ENCODE assay signal across 13 cellular contexts in the genomic region with DNA sequence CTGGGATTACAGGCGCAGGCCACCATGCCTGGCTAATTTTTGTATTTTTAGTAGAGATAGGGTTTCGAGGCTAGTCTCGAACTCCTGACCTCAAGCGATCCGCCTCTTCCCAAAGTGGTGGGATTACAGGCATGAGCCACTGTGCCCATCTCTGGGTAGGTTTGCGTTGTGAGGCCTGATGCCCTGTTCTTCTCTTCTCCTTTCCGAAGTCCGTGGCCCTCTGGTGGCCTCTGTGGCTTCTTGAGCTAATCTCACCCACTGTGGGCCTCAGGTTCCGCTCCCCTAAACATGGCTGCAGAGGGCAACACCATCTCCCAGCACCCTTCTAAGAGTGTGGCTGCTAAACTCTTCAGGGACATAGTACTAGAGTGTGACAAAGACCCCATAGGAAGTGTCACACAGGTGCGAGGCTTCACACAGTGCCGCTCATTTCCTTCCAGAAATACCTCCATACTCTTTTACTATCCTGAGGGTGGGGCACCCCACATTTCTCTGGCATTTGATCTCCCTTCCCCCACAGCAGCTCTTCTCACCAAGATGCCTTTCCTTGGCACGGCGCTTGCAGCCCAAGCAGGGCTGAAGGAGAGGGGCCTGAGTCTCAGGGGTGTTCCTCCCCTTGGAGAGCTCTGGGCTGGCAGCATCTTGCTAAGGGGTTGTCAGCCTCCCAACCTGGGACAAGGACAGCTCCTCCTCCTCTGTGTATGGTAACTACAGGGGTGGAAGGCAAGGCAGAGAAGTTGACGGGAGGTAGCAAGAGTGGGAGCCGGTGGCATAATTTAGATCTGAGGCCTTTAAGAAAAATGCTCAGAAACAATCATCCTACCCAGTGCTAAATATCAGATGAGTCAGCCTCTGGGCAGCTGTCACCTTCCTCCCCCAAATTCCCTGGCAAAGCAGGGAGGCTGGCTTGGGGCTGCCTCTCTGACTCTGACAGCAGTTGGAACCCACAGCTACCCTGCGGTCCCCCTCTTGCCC. TPM values are rescaled to one million over a fixed set of nuclear protein-coding genes. Genes with fewer than 3 reads are reported as not detected.
DNase-seq lines count a peak whose midpoint lies in the region; ATAC-seq, FAIRE-seq and TF ChIP-seq lines count a peak whose summit lies in the region.
"Had no signal": no experiment of that assay in that cellular context is flagged by ENCODE, and none has a peak within 500 bp of the region (broad histone marks: within the 10 kb centered on the region; RNA-seq: fewer than 3 reads in every experiment).

No MANE protein-coding gene starts in this region.

- CTCF ChIA-PET in HepG2 (lab: Yijun Ruan, JAX; ENCODE audit: low intra/inter-chr PET ratio, low total read pairs) = no interaction called here
- CTCF ChIA-PET in activated naive CD4-positive, alpha-beta T cell treated with anti-CD3 and anti-CD28 coated beads for 36 hours (lab: Charles Lee) = interaction anchor here (0.9 kb wide), 1 partner anchor 58 kb away, joined by 5 read pairs; no protein-coding TSS in a partner anchor

- no peak overlapping the region for H3K4me3 ChIP-seq in HepG2 (replicated peaks in 1 of 3; ENCODE audit: insufficient read depth in 1 of 3, low read depth in 2 of 3, low read length in 3 of 3)
- H3K4me3 ChIP-seq: gastroesophageal sphincter had no signal

- no peak overlapping the region for H3K4me2 ChIP-seq in HepG2 (ENCODE audit: low read depth, low read length)

- in situ Hi-C loops in HepG2 (cut with HindIII; ENCODE audit: extremely low pct_ligation_motif_present, low pct_unique_long_range_greater_than_20kb) = no loop called here

- no peak overlapping the region for H3K9ac ChIP-seq in HepG2 (ENCODE audit: insufficient read depth, low read depth, low read length)

- BruUV-seq in HepG2 (replicated peaks; lab: Mats Ljungman, UMichigan) = no TSS peak

- no peak for FAIRE-seq in HepG2 (lab: Jason Lieb, UNC)

- peaks cover 6% of the 10 kb centered on the region; the same call in 1 of the 2 replicates for H3K4me1 ChIP-seq in HepG2 (ENCODE audit: insufficient read depth, low read length)

- H2AFZ ChIP-seq in HepG2 (ENCODE audit: low read length) = no peak overlapping the region

- POLR2A ChIA-PET in HepG2 (lab: Yijun Ruan, JAX) = no interaction called here

- intact Hi-C loops in HepG2 (cut with micrococcal nuclease; ENCODE audit: unreplicated experiment) = no loop called here
- intact Hi-C loops in activated naive CD4-positive, alpha-beta T cell treated with anti-CD3 and anti-CD28 coated beads for 36 hours (cut with micrococcal nuclease) = no loop called here

- DNase-seq in Daoy (ENCODE audit: low read depth) = peak; percentile 79
- DNase-seq in RPMI7951 (ENCODE audit: low read depth) = peak; percentile 89
- DNase-seq in fibroblast of gingiva (ENCODE audit: low read depth) = peak; percentile 70
- DNase-seq in omental fat pad (ENCODE audit: low spot score) = no peak
- no peak for DNase-seq in HepG2 (ENCODE audit: low spot score)
- DNase-seq in activated naive CD4-positive, alpha-beta T cell treated with anti-CD3 and anti-CD28 coated beads for 36 hours = no peak
- DNase-seq: CD4-positive, CD25-positive, alpha-beta regulatory T cell; NCI-H526; stimulated activated naive CD8-positive, alpha-beta T cell treated with anti-CD3 and anti-CD28 coated beads, Interleukin-15, Interleukin-2, amounts not matched to agents 100 U/mL and 50 U/mL, for 24 hours; T-helper 1 cell had no signal

- no peaks in the 10 kb centered on the region for H3K36me3 Mint-ChIP-seq in activated naive CD4-positive, alpha-beta T cell treated with anti-CD3 and anti-CD28 coated beads for 36 hours (ENCODE audit: low read depth)

- H3K9me3 ChIP-seq in HepG2 (ENCODE audit: low read length) = no peaks in the 10 kb centered on the region
- H3K9me3 ChIP-seq: gastroesophageal sphincter had no signal

- no peak overlapping the region for H3K27ac ChIP-seq in HepG2 (ENCODE audit: extremely low read length, insufficient read depth, low read length)

- H3K27ac Mint-ChIP-seq in activated naive CD4-positive, alpha-beta T cell treated with anti-CD3 and anti-CD28 coated beads for 36 hours = no peak overlapping the region
- H3K27ac Mint-ChIP-seq: CD4-positive, CD25-positive, alpha-beta regulatory T cell had no signal

- H3K4me3 Mint-ChIP-seq in activated naive CD4-positive, alpha-beta T cell treated with anti-CD3 and anti-CD28 coated beads for 36 hours = no peak overlapping the region

- H4K20me1 ChIP-seq in HepG2 (ENCODE audit: insufficient read depth, low read length) = no peaks in the 10 kb centered on the region

- H3K79me2 ChIP-seq in HepG2 (ENCODE audit: insufficient read depth, low read length) = no peaks in the 10 kb centered on the region

- peaks cover 3% of the 10 kb centered on the region for H3K4me1 Mint-ChIP-seq in activated naive CD4-positive, alpha-beta T cell treated with anti-CD3 and anti-CD28 coated beads for 36 hours (ENCODE audit: low read depth)

- WGBS in HepG2 (ENCODE audit: low lambda C conversion rate) = 95% methylated on average over 16 of the region's 16 CpGs

- TF ChIP-seq POLR2A in HepG2 (IDR thresholded peaks at IDR 0.05; ENCODE audit: insufficient read depth in 1 of 2, low read depth in 2 of 2, low read length in 2 of 2) = no peak

- TF ChIP-seq CTCF in omental fat pad (IDR thresholded peaks at IDR 0.05) = no peak
- no peak for TF ChIP-seq CTCF in HepG2 (CRISPR knock-in tag; IDR thresholded peaks at IDR 0.05)

- ATAC-seq in omental fat pad (ENCODE audit: low FRiP score) = peak; percentile 81
- no peak for ATAC-seq in HepG2
- no peak for ATAC-seq in HG02884 (IDR thresholded peaks at IDR 0.05; ENCODE audit: unreplicated experiment)
- no peak for ATAC-seq in HG03139 (IDR thresholded peaks at IDR 0.05; ENCODE audit: unreplicated experiment)
- ATAC-seq: gastroesophageal sphincter; stimulated activated naive CD8-positive, alpha-beta T cell treated with anti-CD3 and anti-CD28 coated beads, Interleukin-15, Interleukin-2, amounts not matched to agents 100 U/mL and 50 U/mL, for 24 hours had no signal

- no peak for TF ChIP-seq RAD21 in HepG2 (CRISPR knock-in tag; IDR thresholded peaks at IDR 0.05)

- H3K27me3 ChIP-seq in HepG2 (ENCODE audit: control insufficient read depth in 1 of 2, insufficient read depth in 2 of 2, low read length in 2 of 2) = no peaks in the 10 kb centered on the region; a peak in 1 of 5 replicates

- TF ChIP-seq EP300 in HepG2 (IDR thresholded peaks at IDR 0.05; ENCODE audit: low read depth in 2 of 2, low read length in 2 of 2) (no peak), HepG2 (CRISPR knock-in tag; IDR thresholded peaks at IDR 0.05; ENCODE audit: borderline replicate concordance) (no peak)

- H3K9me3 Mint-ChIP-seq in activated naive CD4-positive, alpha-beta T cell treated with anti-CD3 and anti-CD28 coated beads for 36 hours = peaks cover 3% of the 10 kb centered on the region

- peaks cover 15% of the 10 kb centered on the region for H3K27me3 Mint-ChIP-seq in activated naive CD4-positive, alpha-beta T cell treated with anti-CD3 and anti-CD28 coated beads for 36 hours (ENCODE audit: low read depth)

- no peaks in the 10 kb centered on the region for H3K36me3 ChIP-seq in HepG2 (replicated peaks in 1 of 2; ENCODE audit: control insufficient read depth in 1 of 2, insufficient read depth in 2 of 2, low read length in 2 of 2)

RNA-seq across cellular contexts. Expression of a gene that starts 6.1 kb away (rescaled TPM):
- 146 and 189 TPM in 2 replicates for total RNA-seq in Daoy (2014; rRNA removed; shearing (Covaris generic))
- 949 and 1,053 TPM in 2 replicates for total RNA-seq in RPMI7951 (2014; rRNA removed; shearing (Covaris generic))
- total RNA-seq in omental fat pad (10 to 100 TPM; 12.0 to 71.5 (median 33.3) TPM), HepG2 (2016; rRNA removed; fragmentation: Illumina TruSeq; extraction: Trizol) (not detected in 2 replicates)
- not detected in 2 replicates for total RNA-seq in HepG2 (2016; cell fraction: cytosol; rRNA removed; fragmentation: Illumina TruSeq; extraction: Trizol; ENCODE audit: low read depth)
- not detected in 2 replicates for total RNA-seq in HepG2 (2016; cell fraction: insoluble cytoplasmic fraction; rRNA removed; fragmentation: Illumina TruSeq; extraction: Trizol)
- not detected in 2 replicates for total RNA-seq in HepG2 (2016; cell fraction: membrane; rRNA removed; fragmentation: Illumina TruSeq; extraction: Trizol)
- total RNA-seq in HepG2 (2016; cell fraction: nucleus; rRNA removed; fragmentation: Illumina TruSeq; extraction: Trizol) = not detected in 2 replicates
- not detected in 2 replicates for polyA plus RNA-seq in HepG2 (2011; rRNA removed)
- not detected in 2 replicates for polyA plus RNA-seq in HepG2 (2011; cell fraction: cytosol; rRNA removed)
- polyA plus RNA-seq in HepG2 (2011; cell fraction: nucleus; rRNA removed) = not detected in 2 replicates
- not detected in 2 replicates for polyA plus RNA-seq in HepG2 (2012)
- not detected in 2 replicates for polyA plus RNA-seq in HepG2 (2016; cell fraction: cytosol; fragmentation: Illumina TruSeq; extraction: Trizol; ENCODE audit: low read depth)
- not detected in 2 replicates for polyA plus RNA-seq in HepG2 (2016; cell fraction: insoluble cytoplasmic fraction; fragmentation: Illumina TruSeq; extraction: Trizol; ENCODE audit: low read depth)
- not detected in 2 replicates for polyA plus RNA-seq in HepG2 (2016; cell fraction: membrane; fragmentation: Illumina TruSeq; extraction: Trizol; ENCODE audit: low read depth)
- polyA plus RNA-seq in HepG2 (2016; cell fraction: nucleus; fragmentation: Illumina TruSeq; extraction: Trizol; ENCODE audit: insufficient read depth, low read depth) = not detected in 2 replicates
- polyA minus RNA-seq in HepG2 (2011; rRNA and poly(A)+ RNA removed; ENCODE audit: low replicate concordance) = 0.28 TPM in 1 of 2 replicates, not detected in the other
- not detected in 2 replicates for polyA minus RNA-seq in HepG2 (2011; cell fraction: cytosol; rRNA and poly(A)+ RNA removed)
- not detected in 2 replicates for polyA minus RNA-seq in HepG2 (2011; cell fraction: nucleus; rRNA and poly(A)+ RNA removed)
- under 1 TPM; 0.07 to 0.17 TPM for total RNA-seq in activated naive CD4-positive, alpha-beta T cell treated with anti-CD3 and anti-CD28 coated beads for 36 hours
- total RNA-seq: CD4-positive, CD25-positive, alpha-beta regulatory T cell had no signal
- polyA plus RNA-seq: CD4-positive, CD25-positive, alpha-beta regulatory T cell had no signal

RNA-seq across cellular contexts. Expression of a gene that starts 35.4 kb away (rescaled TPM):
- 0.27 and 0.51 TPM in 2 replicates for total RNA-seq in Daoy (2014; rRNA removed; shearing (Covaris generic))
- 0.24 and 0.49 TPM in 2 replicates for total RNA-seq in RPMI7951 (2014; rRNA removed; shearing (Covaris generic))
- total RNA-seq in omental fat pad (10 to 100 TPM in 2 of 4 donors, under 1 TPM in 2; 0.63 to 18.7 (median 9.2) TPM), HepG2 (2016; rRNA removed; fragmentation: Illumina TruSeq; extraction: Trizol) (6.0 and 7.2 TPM in 2 replicates)
- 1.1 and 1.7 TPM in 2 replicates for total RNA-seq in HepG2 (2016; cell fraction: cytosol; rRNA removed; fragmentation: Illumina TruSeq; extraction: Trizol; ENCODE audit: low read depth)
- total RNA-seq in HepG2 (2016; cell fraction: insoluble cytoplasmic fraction; rRNA removed; fragmentation: Illumina TruSeq; extraction: Trizol) = 6.5 and 7.1 TPM in 2 replicates
- total RNA-seq in HepG2 (2016; cell fraction: membrane; rRNA removed; fragmentation: Illumina TruSeq; extraction: Trizol) = 5.7 and 5.9 TPM in 2 replicates
- total RNA-seq in HepG2 (2016; cell fraction: nucleus; rRNA removed; fragmentation: Illumina TruSeq; extraction: Trizol) = 5.8 and 7.8 TPM in 2 replicates
- 2.5 and 3.2 TPM in 2 replicates for polyA plus RNA-seq in HepG2 (2011; rRNA removed)
- polyA plus RNA-seq in HepG2 (2011; cell fraction: cytosol; rRNA removed) = 2.2 TPM in 2 replicates
- 4.4 and 4.7 TPM in 2 replicates for polyA plus RNA-seq in HepG2 (2011; cell fraction: nucleus; rRNA removed)
- polyA plus RNA-seq in HepG2 (2012) = 2.5 and 3.0 TPM in 2 replicates
- polyA plus RNA-seq in HepG2 (2016; cell fraction: cytosol; fragmentation: Illumina TruSeq; extraction: Trizol; ENCODE audit: low read depth) = 1.1 and 1.3 TPM in 2 replicates
- polyA plus RNA-seq in HepG2 (2016; cell fraction: insoluble cytoplasmic fraction; fragmentation: Illumina TruSeq; extraction: Trizol; ENCODE audit: low read depth) = 7.6 and 11.3 TPM in 2 replicates
- 4.1 and 4.2 TPM in 2 replicates for polyA plus RNA-seq in HepG2 (2016; cell fraction: membrane; fragmentation: Illumina TruSeq; extraction: Trizol; ENCODE audit: low read depth)
- 22.1 and 23.0 TPM in 2 replicates for polyA plus RNA-seq in HepG2 (2016; cell fraction: nucleus; fragmentation: Illumina TruSeq; extraction: Trizol; ENCODE audit: insufficient read depth, low read depth)
- polyA minus RNA-seq in HepG2 (2011; rRNA and poly(A)+ RNA removed; ENCODE audit: low replicate concordance) = 5.4 and 5.9 TPM in 2 replicates
- 4.0 and 5.4 TPM in 2 replicates for polyA minus RNA-seq in HepG2 (2011; cell fraction: cytosol; rRNA and poly(A)+ RNA removed)
- polyA minus RNA-seq in HepG2 (2011; cell fraction: nucleus; rRNA and poly(A)+ RNA removed) = 2.4 and 5.7 TPM in 2 replicates
- under 1 TPM; 0.35 to 0.57 TPM for total RNA-seq in activated naive CD4-positive, alpha-beta T cell treated with anti-CD3 and anti-CD28 coated beads for 36 hours

Comparison
In these comparisons a context has a peak if more than half of its experiments do, and no peak if none do; other contexts are left out.
1. DNase-seq: peak in Daoy (single experiment), RPMI7951 (single experiment) and fibroblast of gingiva (single experiment); none in omental fat pad (single experiment), HepG2 (single experiment) and activated naive CD4-positive, alpha-beta T cell treated with anti-CD3 and anti-CD28 coated beads for 36 hours (single experiment).
2. RNA of a gene that starts 6.1 kb away (total RNA-seq): 949 to 1,053 TPM in RPMI7951, 146 to 189 TPM in Daoy and 12.0 to 71.5 TPM in omental fat pad; 0.07 to 0.17 TPM in activated naive CD4-positive, alpha-beta T cell treated with anti-CD3 and anti-CD28 coated beads for 36 hours and not detected in HepG2; every median in the first group is over 10 times any median in the second.